1 cellular context compared by ENCODE assay signal in genomic region chr11:60801194-60801593, GRCh38.
TF ChIP-seq lines count a peak whose summit lies in the region.

No MANE protein-coding gene starts in this region.

TF ChIP-seq in HCT116, 20 proteins besides CTCF, POLR2A, EP300 and RAD21 (continued from another document):
- TF ChIP-seq YY1 (IDR thresholded peaks at IDR 0.05; ENCODE audit: extremely low read depth, insufficient replicate concordance, low read depth, low read length) (no peak), ZNF274 (IDR thresholded peaks at IDR 0.05; ENCODE audit: low read depth, low read length) (no peak), CEBPB (IDR thresholded peaks at IDR 0.05; ENCODE audit: low read depth) (no peak), ELF1 (IDR thresholded peaks at IDR 0.05; ENCODE audit: borderline replicate concordance, low read depth) (no peak), ZBTB33 (IDR thresholded peaks at IDR 0.05; ENCODE audit: extremely low read depth, insufficient replicate concordance, low read length) (no peak), CBX3 (IDR thresholded peaks at IDR 0.05; ENCODE audit: low read depth) (no peak), EZH2phosphoT487 (IDR thresholded peaks at IDR 0.05; ENCODE audit: borderline replicate concordance) (no peak)
